ENCODE assay signal across 1 cellular context in the genomic region with DNA sequence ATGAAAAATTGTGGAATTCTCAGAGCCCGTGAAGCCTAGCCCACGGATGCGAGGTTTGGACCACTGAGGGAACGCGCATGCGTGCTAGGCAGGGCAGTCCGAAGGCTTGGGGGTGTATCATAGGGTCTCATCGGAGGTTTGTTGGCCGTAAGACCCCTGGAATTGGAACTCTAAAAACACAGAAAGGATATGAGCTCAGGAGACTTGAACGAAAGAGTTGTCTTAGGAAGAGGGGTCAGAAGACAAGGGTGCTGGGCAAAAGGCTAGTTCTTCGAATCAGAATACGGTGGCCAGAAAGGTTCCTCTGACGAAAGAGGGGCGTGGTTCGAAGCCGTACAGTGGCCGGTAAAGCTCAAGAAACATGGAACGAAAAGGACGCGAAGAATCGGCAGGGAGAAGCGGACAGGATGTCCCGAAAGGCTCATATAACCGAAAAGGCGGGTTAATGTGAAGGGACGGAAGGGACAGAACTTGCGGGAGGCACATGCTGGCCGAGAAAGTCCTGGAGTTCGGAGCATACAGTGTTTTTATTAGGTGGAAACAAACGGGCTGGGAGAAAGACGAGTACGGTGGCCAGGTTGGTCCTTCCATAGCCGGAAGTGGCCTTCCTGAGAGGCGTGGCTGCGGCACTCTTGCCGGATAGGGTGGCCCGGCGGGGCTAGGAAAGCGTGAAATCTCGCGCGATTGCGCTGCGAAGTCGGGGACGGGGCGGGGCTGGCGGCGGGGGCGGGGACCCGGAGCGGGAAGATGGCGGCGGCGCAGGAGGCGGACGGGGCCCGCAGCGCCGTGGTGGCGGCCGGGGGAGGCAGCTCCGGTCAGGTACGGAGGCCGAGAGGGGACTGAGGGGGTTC.
TF ChIP-seq lines count a peak whose summit lies in the region.

Gene CLPTM1 (plus strand): TSS at position 732 of the 851 bp plus-strand sequence. CDS start 16 bp downstream, at position 748.

TF ChIP-seq in liver, 16 proteins besides CTCF, POLR2A, EP300 and RAD21 (continued from another document):
- TF ChIP-seq, protein P1, sequence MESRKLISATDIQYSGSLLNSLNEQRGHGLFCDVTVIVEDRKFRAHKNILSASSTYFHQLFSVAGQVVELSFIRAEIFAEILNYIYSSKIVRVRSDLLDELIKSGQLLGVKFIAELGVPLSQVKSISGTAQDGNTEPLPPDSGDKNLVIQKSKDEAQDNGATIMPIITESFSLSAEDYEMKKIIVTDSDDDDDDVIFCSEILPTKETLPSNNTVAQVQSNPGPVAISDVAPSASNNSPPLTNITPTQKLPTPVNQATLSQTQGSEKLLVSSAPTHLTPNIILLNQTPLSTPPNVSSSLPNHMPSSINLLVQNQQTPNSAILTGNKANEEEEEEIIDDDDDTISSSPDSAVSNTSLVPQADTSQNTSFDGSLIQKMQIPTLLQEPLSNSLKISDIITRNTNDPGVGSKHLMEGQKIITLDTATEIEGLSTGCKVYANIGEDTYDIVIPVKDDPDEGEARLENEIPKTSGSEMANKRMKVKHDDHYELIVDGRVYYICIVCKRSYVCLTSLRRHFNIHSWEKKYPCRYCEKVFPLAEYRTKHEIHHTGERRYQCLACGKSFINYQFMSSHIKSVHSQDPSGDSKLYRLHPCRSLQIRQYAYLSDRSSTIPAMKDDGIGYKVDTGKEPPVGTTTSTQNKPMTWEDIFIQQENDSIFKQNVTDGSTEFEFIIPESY (IDR thresholded peaks at IDR 0.05), result peak; percentile 98
- TF ChIP-seq GABPA (IDR thresholded peaks at IDR 0.05 in 1 of 2, conservative IDR thresholded peaks at IDR 0.05 in 1 of 2) (peak; percentile 72 to 90), EGR1 (IDR thresholded peaks at IDR 0.05; ENCODE audit: low read depth in 2 of 2) (peak; percentile 28 to 56), HNF4A (conservative IDR thresholded peaks at IDR 0.05) (peak; percentile 45), FOXA2 (IDR thresholded peaks at IDR 0.05) (no peak), SP1 (IDR thresholded peaks at IDR 0.05) (peak; percentile 85), JUND (IDR thresholded peaks at IDR 0.05) (peak in 1 of 2 donors; percentile 65), TAF1 (conservative IDR thresholded peaks at IDR 0.05) (no peak), FOXA1 (IDR thresholded peaks at IDR 0.05) (no peak), YY1 (IDR thresholded peaks at IDR 0.05) (peak; percentile 96), HNF4G (IDR thresholded peaks at IDR 0.05) (no peak), RXRA (IDR thresholded peaks at IDR 0.05) (peak; percentile 66 to 81)
- TF ChIP-seq, protein P2, sequence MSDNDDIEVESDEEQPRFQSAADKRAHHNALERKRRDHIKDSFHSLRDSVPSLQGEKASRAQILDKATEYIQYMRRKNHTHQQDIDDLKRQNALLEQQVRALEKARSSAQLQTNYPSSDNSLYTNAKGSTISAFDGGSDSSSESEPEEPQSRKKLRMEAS (IDR thresholded peaks at IDR 0.05), result peak; percentile 90
